In genomic region chr2:223820549-223820948, GRCh38 we compare ENCODE assay signal across 18 cellular contexts. TPM values are rescaled to one million over a fixed set of nuclear protein-coding genes. Genes with fewer than 3 reads are reported as not detected.
DNase-seq lines count a peak whose midpoint lies in the region; ATAC-seq, FAIRE-seq and TF ChIP-seq lines count a peak whose summit lies in the region.
"Had no signal": no experiment of that assay in that cellular context is flagged by ENCODE, and none has a peak within 500 bp of the region (broad histone marks: within the 10 kb centered on the region; RNA-seq: fewer than 3 reads in every experiment).

No MANE protein-coding gene starts in this region.

- FAIRE-seq in bronchial epithelial cell (lab: Jason Lieb, UNC): no peak
- no peak for FAIRE-seq in HTR-8/SVneo (lab: Jason Lieb, UNC)
- FAIRE-seq: D721Med had no signal

- DNase-seq in Caki2 (ENCODE audit: low read depth): peak; percentile 41
- DNase-seq in OCI-LY7 (ENCODE audit: low spot score): peak; percentile 41
- DNase-seq in bronchial epithelial cell (ENCODE audit: low read depth): peak; percentile 62
- DNase-seq in naive B cell: no peak
- no peak for DNase-seq in NCI-H446 treated with DMSO at 0.1 percent for 48 hours (lab: John Stamatoyannopoulos, UW)
- DNase-seq in activated T-cell treated with anti-CD3 and anti-CD28 coated beads, Interleukin-2, amount 50 U/mL, for 48 hours: no peak
- DNase-seq in HTR-8/SVneo (ENCODE audit: insufficient read length, low spot score): no peak
- no peak for DNase-seq in DMS114 treated with DMSO at 0.1 percent for 48 hours (lab: John Stamatoyannopoulos, UW; ENCODE audit: unreplicated experiment)
- DNase-seq: AML-193; CD4-positive, CD25-positive, alpha-beta regulatory T cell; H7; IMR-90; NCI-H146; NCI-H2107; NCI-H345; NK-92 treated with Interleukin-12 subunit alpha and Interleukin-12 subunit beta, amount 100 ng/mL, for 24 hours; SHP77 treated with DMSO at 0.1 percent for 48 hours had no signal

- peaks cover 81% of the 10 kb centered on the region for H3K79me2 ChIP-seq in OCI-LY7 (ENCODE audit: insufficient read depth, low read depth, low read length)

- peak overlapping the region; percentile 54; the same call in 1 of the 2 replicates for H2AFZ ChIP-seq in OCI-LY7 (ENCODE audit: low read length)

- H3K4me1 Mint-ChIP-seq in naive B cell: peaks cover 36 to 74% (median 73%) of the 10 kb centered on the region in 3 donors

- H3K9me3 Mint-ChIP-seq in naive B cell: peaks cover 0 to 4% (median 3%) of the 10 kb centered on the region in 7 donors
- H3K9me3 Mint-ChIP-seq: CD4-positive, CD25-positive, alpha-beta regulatory T cell had no signal

- H3K27me3 Mint-ChIP-seq in naive B cell: no peaks in the 10 kb centered on the region
- H3K27me3 Mint-ChIP-seq: CD4-positive, CD25-positive, alpha-beta regulatory T cell had no signal

- H3K4me2 ChIP-seq in OCI-LY7 (ENCODE audit: low read length): peak overlapping the region; percentile 71

- CTCF ChIA-PET in OCI-LY7 (lab: Charles Lee; ENCODE audit: unreplicated experiment): interaction anchor here (1.2 kb wide), 1 partner anchor 18 kb away, joined by 4 read pairs; no protein-coding TSS in a partner anchor

- in situ Hi-C loops in Caki2 (cut with HindIII; ENCODE audit: low pct_unique_long_range_greater_than_20kb, low sequenced_read_pairs): no loop called here

- POLR2A ChIA-PET in OCI-LY7 (lab: Charles Lee): interaction anchor here (0.6 to 14.5 kb wide), 9 partner anchors 8 to 74 kb away, joined by 3 to 178 read pairs (median 7); partner anchors contain the start of gene AP1S3

- peak overlapping the region; percentile 86 for H3K27ac ChIP-seq in OCI-LY7 (ENCODE audit: low read depth, low read length, poor library complexity, severe bottlenecking)

- peak overlapping the region in 1 of 8 donors; percentile 0 for H3K4me3 Mint-ChIP-seq in naive B cell
- H3K4me3 Mint-ChIP-seq: CD4-positive, CD25-positive, alpha-beta regulatory T cell had no signal

- H3K36me3 ChIP-seq in OCI-LY7 (ENCODE audit: insufficient read depth, low read length) (no peaks in the 10 kb centered on the region), bronchial epithelial cell (ENCODE audit: control insufficient read depth, insufficient read depth, low read length) (no peaks in the 10 kb centered on the region)

- H4K20me1 ChIP-seq in OCI-LY7 (ENCODE audit: insufficient read depth, low read length): no peaks in the 10 kb centered on the region

- no TSS peak for BruUV-seq in OCI-LY7 (replicated peaks; lab: Mats Ljungman, UMichigan)

- H3K4me3 ChIP-seq in OCI-LY7 (ENCODE audit: low read depth, low read length, poor library complexity, severe bottlenecking) (peak overlapping the region; percentile 42), bronchial epithelial cell (ENCODE audit: low read depth, low read length) (no peak overlapping the region)

- peaks cover 4 to 7% of the 10 kb centered on the region in 2 donors for H3K36me3 Mint-ChIP-seq in naive B cell

- TF ChIP-seq CTCF in OCI-LY7 (conservative IDR thresholded peaks at IDR 0.05; ENCODE audit: low read length) (no peak), bronchial epithelial cell (IDR thresholded peaks at IDR 0.05; ENCODE audit: insufficient read depth, low read length, severe bottlenecking) (no peak)

- H3K27me3 ChIP-seq in bronchial epithelial cell (ENCODE audit: control insufficient read depth, insufficient read depth, low read length): no peaks in the 10 kb centered on the region

- peak overlapping the region in 5 of 6 donors; percentile 15 to 88 (median 27) for H3K27ac Mint-ChIP-seq in naive B cell
- H3K27ac Mint-ChIP-seq: CD4-positive, CD25-positive, alpha-beta regulatory T cell had no signal

- no peaks in the 10 kb centered on the region for H3K9me3 ChIP-seq in OCI-LY7 (ENCODE audit: low read length)

- no peak for ATAC-seq in naive B cell (ENCODE audit: low read depth in 2 of 2)

- intact Hi-C loops in OCI-LY7 (cut with micrococcal nuclease; ENCODE audit: unreplicated experiment): no loop called here

- H3K9me2 ChIP-seq in OCI-LY7 (ENCODE audit: insufficient read depth, low read length): no peaks in the 10 kb centered on the region

- peaks cover 89% of the 10 kb centered on the region for H3K4me1 ChIP-seq in OCI-LY7 (ENCODE audit: insufficient read depth, low read length, poor library complexity, severe bottlenecking)

RNA-seq across cellular contexts. Expression of gene AP1S3, which starts 16.8 kb away (rescaled TPM):
- total RNA-seq in Caki2 (2014; rRNA removed; shearing (Covaris generic); ENCODE audit: low replicate concordance): 43.9 and 52.9 TPM in 2 replicates
- 7.0 and 11.2 TPM in 2 replicates for total RNA-seq in OCI-LY7 (2014; rRNA removed; shearing (Covaris generic))
- 32.1 and 42.6 TPM in 2 replicates for total RNA-seq in OCI-LY7 (2022)
- 59.5 and 70.4 TPM in 2 replicates for total RNA-seq in bronchial epithelial cell
- polyA plus RNA-seq in naive B cell (ENCODE audit: low read depth in 6 of 6): 10 to 100 TPM in 3 of 6 donors, 1 to 10 TPM in 3; 7.6 to 17.5 (median 12.2) TPM

Comparison
In these comparisons a context has a peak if more than half of its experiments do, and no peak if none do; other contexts are left out.
1. DNase-seq: peak in Caki2 (single experiment), OCI-LY7 (single experiment) and bronchial epithelial cell (single experiment); none in naive B cell (single experiment), NCI-H446 treated with DMSO at 0.1 percent for 48 hours (single experiment), activated T-cell treated with anti-CD3 and anti-CD28 coated beads, Interleukin-2, amount 50 U/mL, for 48 hours (0 of 2), HTR-8/SVneo (single experiment) and DMS114 treated with DMSO at 0.1 percent for 48 hours (single experiment).